8 cellular contexts compared by ENCODE assay signal in the genomic region with DNA sequence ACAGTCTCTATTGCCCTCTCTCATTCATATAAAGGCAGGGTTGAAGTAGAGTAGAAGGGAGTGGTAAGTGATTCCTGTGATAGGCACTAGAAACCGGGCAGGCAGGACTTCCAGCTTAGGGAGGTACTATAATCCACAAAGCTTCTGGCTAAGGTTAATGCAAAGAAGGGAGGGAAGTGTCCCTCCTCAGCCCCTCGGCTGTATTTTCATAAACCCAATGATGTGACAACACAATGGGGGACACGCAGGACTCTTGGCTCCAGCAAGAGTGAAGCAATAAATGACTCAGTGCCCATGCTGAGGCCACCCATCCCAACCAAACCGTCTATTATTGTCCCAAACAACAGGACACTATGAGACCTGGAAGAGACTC.
A peak's percentile ranks its signal among the peaks of the same experiment; 100 is the strongest.
DNase-seq lines count a peak whose midpoint lies in the region; ATAC-seq and TF ChIP-seq lines count a peak whose summit lies in the region.

No MANE protein-coding gene starts in this region.

- no peak for TF ChIP-seq CTCF in CD4-positive, alpha-beta T cell (IDR thresholded peaks at IDR 0.05)

- peak overlapping the region; percentile 93 for H3K27ac ChIP-seq in CD4-positive, alpha-beta T cell (ENCODE audit: low read depth, low read length)
- peak overlapping the region; percentile 76 for H3K27ac ChIP-seq in adipose tissue (ENCODE audit: low read depth, low read length)
- H3K27ac ChIP-seq in muscle layer of colon (ENCODE audit: low read depth, low read length), result peak overlapping the region; percentile 35

- peak overlapping the region; percentile 65 for H3K4me3 Mint-ChIP-seq in CD4-positive, alpha-beta T cell

- H3K9ac ChIP-seq in muscle layer of colon (ENCODE audit: low read length), result no peak overlapping the region

- peaks cover 55% of the 10 kb centered on the region for H3K4me1 ChIP-seq in muscle layer of colon (ENCODE audit: insufficient read depth, low read length)

- POLR2A ChIA-PET in CD4-positive, alpha-beta T cell (lab: Charles Lee), result interaction anchor here (0.8 to 26.3 kb wide), 9 partner anchors 10 to 220 kb away, joined by 3 to 611 read pairs (median 9); no protein-coding TSS in a partner anchor

- in situ Hi-C loops in KBM-7 (cut with MboI; ENCODE audit: low pct_unique_long_range_greater_than_20kb, low sequenced_read_pairs), result no loop called here

- no peaks in the 10 kb centered on the region for H3K27me3 Mint-ChIP-seq in CD4-positive, alpha-beta T cell

- no peaks in the 10 kb centered on the region for H3K27me3 ChIP-seq in CD4-positive, alpha-beta T cell (ENCODE audit: control insufficient read depth, insufficient read depth, low read length)
- H3K27me3 ChIP-seq in muscle layer of colon (ENCODE audit: control insufficient read depth in 1 of 2, insufficient read depth in 2 of 2, low read length in 2 of 2), result no peaks in the 10 kb centered on the region

- H3K9me3 ChIP-seq in CD4-positive, alpha-beta T cell (ENCODE audit: control insufficient read depth, low read length), result no peaks in the 10 kb centered on the region
- H3K9me3 ChIP-seq in muscle layer of colon (ENCODE audit: low read length), result no peaks in the 10 kb centered on the region

- intact Hi-C loops in CD4-positive, alpha-beta T cell (cut with DNase I, micrococcal nuclease), result loop anchor here in 1 of 2 experiments (2.0 kb wide), 1 partner anchor 14 kb away; no protein-coding TSS in a partner anchor

- no peak for ATAC-seq in CD4-positive, alpha-beta T cell (ENCODE audit: poor library complexity)
- ATAC-seq in HG03354 (IDR thresholded peaks at IDR 0.05; ENCODE audit: poor library complexity, severe bottlenecking, unreplicated experiment) (peak; percentile 33), HG03565 (IDR thresholded peaks at IDR 0.05; ENCODE audit: unreplicated experiment) (no peak), GM21367 (IDR thresholded peaks at IDR 0.05; ENCODE audit: unreplicated experiment) (no peak)

- no peak for DNase-seq in CD4-positive, alpha-beta T cell
- no peak for DNase-seq in Ammon's horn (ENCODE audit: low spot score)
- DNase-seq in KBM-7, result no peak

- WGBS in adipose tissue, 3 donors, result 18 to 36% (median 25%) methylated on average over 4 of the region's 4 CpGs

- peak overlapping the region; percentile 99 for H3K27ac Mint-ChIP-seq in CD4-positive, alpha-beta T cell

- CTCF ChIA-PET in CD4-positive, alpha-beta T cell (lab: Charles Lee), result interaction anchor here (0.7 to 1.4 kb wide), 5 partner anchors 14 to 132 kb away, joined by 3 read pairs; no protein-coding TSS in a partner anchor

- H3K9me3 Mint-ChIP-seq in CD4-positive, alpha-beta T cell, result no peaks in the 10 kb centered on the region

- H3K36me3 Mint-ChIP-seq in CD4-positive, alpha-beta T cell (ENCODE audit: low read depth), result peaks cover 98% of the 10 kb centered on the region

- H3K4me1 Mint-ChIP-seq in CD4-positive, alpha-beta T cell (ENCODE audit: low read depth), result peaks cover 100% of the 10 kb centered on the region

- no peaks in the 10 kb centered on the region for H3K36me3 ChIP-seq in muscle layer of colon (ENCODE audit: insufficient read depth, low read length)

- H3K4me3 ChIP-seq in muscle layer of colon (ENCODE audit: low read depth in 1 of 2, low read length in 2 of 2), result peak overlapping the region in 1 of 2 donors; percentile 10

Comparison
In these comparisons a context has a peak if more than half of its experiments do, and no peak if none do; other contexts are left out.
1. H3K27ac ChIP-seq: peak in every context shown above with its lines; median percentile 93 in CD4-positive, alpha-beta T cell; 76 in adipose tissue; 35 in muscle layer of colon.